ENCODE assay signal across 22 cellular contexts in genomic region chr11:75852406-75853017, GRCh38. TPM values are rescaled to one million over a fixed set of nuclear protein-coding genes. Genes with fewer than 3 reads are reported as not detected.
DNase-seq lines count a peak whose midpoint lies in the region; ATAC-seq, FAIRE-seq and TF ChIP-seq lines count a peak whose summit lies in the region.
"Had no signal": no experiment of that assay in that cellular context is flagged by ENCODE, and none has a peak within 500 bp of the region (broad histone marks: within the 10 kb centered on the region; RNA-seq: fewer than 3 reads in every experiment).

No MANE protein-coding gene starts in this region.

- no peak overlapping the region for H3K27ac Mint-ChIP-seq in progenitor cell of endocrine pancreas
- H3K27ac Mint-ChIP-seq: B cell; CD8-positive, alpha-beta T cell had no signal

- WGBS in GM23248 (ENCODE audit: low coverage in 1 of 2, low lambda C conversion rate in 2 of 2, missing lambda C conversion rate in 2 of 2), 2 experiments = 84 to 85% methylated on average over 5 of the region's 5 CpGs

- intact Hi-C loops in PC-3 (cut with micrococcal nuclease) (no loop called here), endothelial cell of umbilical vein (cut with micrococcal nuclease) (loop anchor here (5.0 kb wide), 1 partner anchor 40 kb away; no protein-coding TSS in a partner anchor)

- TF ChIP-seq CTCF in PC-3 (conservative IDR thresholded peaks at IDR 0.05; ENCODE audit: low read depth, low read length) (no peak), endothelial cell of umbilical vein (IDR thresholded peaks at IDR 0.05; ENCODE audit: extremely low read depth in 1 of 2, insufficient read depth in 1 of 2, low read depth in 1 of 2, low read length in 2 of 2) (no peak), progenitor cell of endocrine pancreas (IDR thresholded peaks at IDR 0.05; ENCODE audit: unreplicated experiment) (no peak)

- BruUV-seq in PC-3 (replicated peaks; lab: Mats Ljungman, UMichigan) = TSS peak; percentile 20
- TSS peak; percentile 4 for BruUV-seq in endothelial cell of umbilical vein (replicated peaks; lab: Mats Ljungman, UMichigan)

- in situ Hi-C loops in GM23248 (cut with MboI) = no loop called here

- no peak overlapping the region for H2AFZ ChIP-seq in GM23248
- H2AFZ ChIP-seq in PC-3 (ENCODE audit: low read length) = no peak overlapping the region
- H2AFZ ChIP-seq in endothelial cell of umbilical vein (ENCODE audit: low read depth, low read length) = no peak overlapping the region

- H3K4me2 ChIP-seq in GM23248 (ENCODE audit: unreplicated experiment) = no peak overlapping the region
- H3K4me2 ChIP-seq in PC-3 (ENCODE audit: low read length) = no peak overlapping the region
- H3K4me2 ChIP-seq in endothelial cell of umbilical vein (ENCODE audit: insufficient read depth, low read length) = no peak overlapping the region

- no peaks in the 10 kb centered on the region for H3K27me3 Mint-ChIP-seq in progenitor cell of endocrine pancreas
- H3K27me3 Mint-ChIP-seq: B cell, IgD-negative memory B cell had no signal

- H3K4me3 Mint-ChIP-seq in progenitor cell of endocrine pancreas (ENCODE audit: low read depth) = no peak overlapping the region
- H3K4me3 Mint-ChIP-seq: B cell; CD8-positive, alpha-beta T cell; IgD-negative memory B cell had no signal

- H3K9ac ChIP-seq in GM23248 (no peak overlapping the region), PC-3 (ENCODE audit: low read length) (no peak overlapping the region), endothelial cell of umbilical vein (replicated peaks; ENCODE audit: extremely low read depth, insufficient read depth, low read length) (no peak overlapping the region), subcutaneous abdominal adipose tissue (ENCODE audit: low read length in 5 of 5) (no peak overlapping the region)

- no peak for ATAC-seq in PC-3
- ATAC-seq: CD8-positive, alpha-beta T cell had no signal

- CTCF ChIA-PET in PC-3 (lab: Charles Lee) = no interaction called here
- CTCF ChIA-PET in endothelial cell of umbilical vein (lab: Charles Lee) = interaction anchor here (0.6 to 4.5 kb wide), 6 partner anchors 15 to 355 kb away, joined by 3 to 21 read pairs (median 3); no protein-coding TSS in a partner anchor

- no peaks in the 10 kb centered on the region for H3K4me1 Mint-ChIP-seq in progenitor cell of endocrine pancreas (ENCODE audit: low read depth)

- TF ChIP-seq POLR2A in endothelial cell of umbilical vein (IDR thresholded peaks at IDR 0.05; ENCODE audit: low read depth, low read length) = no peak

- DNase-seq in GM23248 (peak; percentile 10), PC-3 (no peak), endothelial cell of umbilical vein (ENCODE audit: low read depth, low spot score) (no peak), globus pallidus (ENCODE audit: low spot score) (no peak), progenitor cell of endocrine pancreas (ENCODE audit: low spot score, unreplicated experiment) (no peak), SW480 (ENCODE audit: low spot score) (no peak)
- DNase-seq: Calu3; CD8-positive, alpha-beta T cell; DMS79 treated with DMSO at 0.1 percent for 48 hours; H7; NCI-H1092; NCI-H1417 treated with DMSO at 0.1 percent for 48 hours; NCI-H1694 treated with DMSO at 0.1 percent for 48 hours; NCI-H2081; NCI-H2227 treated with DMSO at 0.1 percent for 48 hours; NCI-H526 treated with DMSO at 0.1 percent for 48 hours; Peyer's patch; SHP77 treated with DMSO at 0.1 percent for 48 hours had no signal

- no peak for FAIRE-seq in endothelial cell of umbilical vein (lab: Jason Lieb, UNC)

- H3K4me1 ChIP-seq in GM23248 (ENCODE audit: insufficient read depth) (peaks cover 16% of the 10 kb centered on the region), PC-3 (ENCODE audit: insufficient read depth, low read length) (peaks cover 9% of the 10 kb centered on the region), endothelial cell of umbilical vein (ENCODE audit: control insufficient read depth, extremely low read depth, insufficient read depth, low read length) (peaks cover 22% of the 10 kb centered on the region), subcutaneous abdominal adipose tissue (ENCODE audit: control insufficient read depth in 5 of 5, insufficient read depth in 5 of 5, low read length in 5 of 5) (peaks cover 3 to 26% (median 26%) of the 10 kb centered on the region in 5 donors)

- peaks cover 19% of the 10 kb centered on the region for H3K36me3 Mint-ChIP-seq in progenitor cell of endocrine pancreas (ENCODE audit: insufficient read depth)

- peaks cover 22% of the 10 kb centered on the region for H3F3A ChIP-seq in GM23248 (ENCODE audit: insufficient read depth)
- H3F3A ChIP-seq in PC-3 (ENCODE audit: low read length, unreplicated experiment) = no peaks in the 10 kb centered on the region

- no peak overlapping the region for H3K27ac ChIP-seq in GM23248
- H3K27ac ChIP-seq in PC-3 (ENCODE audit: low read length) = no peak overlapping the region
- H3K27ac ChIP-seq in endothelial cell of umbilical vein (ENCODE audit: insufficient read depth, low read depth, low read length) = no peak overlapping the region
- H3K27ac ChIP-seq in subcutaneous abdominal adipose tissue (ENCODE audit: low read depth, low read length) = peak overlapping the region; percentile 86
- H3K27ac ChIP-seq: C4-2B, Peyer's patch had no signal

- H4K20me1 ChIP-seq in GM23248 (ENCODE audit: insufficient read depth) = no peaks in the 10 kb centered on the region
- no peaks in the 10 kb centered on the region for H4K20me1 ChIP-seq in PC-3 (ENCODE audit: low read length)
- no peaks in the 10 kb centered on the region for H4K20me1 ChIP-seq in endothelial cell of umbilical vein (replicated peaks; ENCODE audit: control insufficient read depth, extremely low read depth, insufficient read depth, low read length)

- H3K27me3 ChIP-seq in GM23248 (replicated peaks; ENCODE audit: insufficient read depth) (no peaks in the 10 kb centered on the region), PC-3 (ENCODE audit: low read length) (no peaks in the 10 kb centered on the region), endothelial cell of umbilical vein (ENCODE audit: control insufficient read depth in 2 of 2, insufficient read depth in 2 of 2, low read length in 2 of 2) (no peaks in the 10 kb centered on the region), subcutaneous abdominal adipose tissue (ENCODE audit: control insufficient read depth in 5 of 5, insufficient read depth in 4 of 5, low read length in 5 of 5) (no peaks in the 10 kb centered on the region)
- H3K27me3 ChIP-seq: Peyer's patch had no signal

- peaks cover 3% of the 10 kb centered on the region for H3K9me3 Mint-ChIP-seq in progenitor cell of endocrine pancreas (ENCODE audit: low read depth)
- H3K9me3 Mint-ChIP-seq: CD8-positive, alpha-beta T cell; IgD-negative memory B cell had no signal

- POLR2A ChIA-PET in PC-3 (lab: Charles Lee; ENCODE audit: unreplicated experiment) (no interaction called here), endothelial cell of umbilical vein (lab: Charles Lee) (no interaction called here)

- no peaks in the 10 kb centered on the region for H3K36me3 ChIP-seq in GM23248 (ENCODE audit: low read depth)
- no peaks in the 10 kb centered on the region for H3K36me3 ChIP-seq in PC-3 (ENCODE audit: low read depth, low read length)
- no peaks in the 10 kb centered on the region for H3K36me3 ChIP-seq in endothelial cell of umbilical vein (ENCODE audit: control insufficient read depth in 2 of 2, extremely low read depth in 1 of 2, insufficient read depth in 2 of 2, low read length in 2 of 2)
- peaks cover 2 to 14% (median 8%) of the 10 kb centered on the region in 5 donors for H3K36me3 ChIP-seq in subcutaneous abdominal adipose tissue (ENCODE audit: control insufficient read depth in 5 of 5, insufficient read depth in 5 of 5, low read length in 5 of 5)

- no peaks in the 10 kb centered on the region for H3K9me1 ChIP-seq in endothelial cell of umbilical vein (replicated peaks; ENCODE audit: control insufficient read depth, extremely low read depth, insufficient read depth, low read length)

- H3K4me3 ChIP-seq in GM23248 (no peak overlapping the region), PC-3 (ENCODE audit: low read length) (no peak overlapping the region), endothelial cell of umbilical vein (replicated peaks in 1 of 3; ENCODE audit: insufficient read depth in 1 of 3, low read depth in 1 of 3, low read length in 3 of 3) (no peak overlapping the region), subcutaneous abdominal adipose tissue (ENCODE audit: low read depth in 1 of 5, low read length in 5 of 5) (no peak overlapping the region)
- H3K4me3 ChIP-seq: Peyer's patch had no signal

- H3K9me2 ChIP-seq in GM23248 (ENCODE audit: insufficient read depth) (no peaks in the 10 kb centered on the region), PC-3 (replicated peaks; ENCODE audit: low read length) (no peaks in the 10 kb centered on the region)

- no peaks in the 10 kb centered on the region for H3K9me3 ChIP-seq in GM23248 (ENCODE audit: low read depth)
- H3K9me3 ChIP-seq in PC-3 (ENCODE audit: low read length) = no peaks in the 10 kb centered on the region
- H3K9me3 ChIP-seq in endothelial cell of umbilical vein (replicated peaks; ENCODE audit: control insufficient read depth, insufficient read depth, low read length) = no peaks in the 10 kb centered on the region
- no peaks in the 10 kb centered on the region for H3K9me3 ChIP-seq in subcutaneous abdominal adipose tissue (ENCODE audit: control insufficient read depth in 5 of 5, low read length in 5 of 5)
- H3K9me3 ChIP-seq: Peyer's patch had no signal

- dilution Hi-C loops in endothelial cell of umbilical vein (cut with MboI; ENCODE audit: extremely low pct_ligation_motif_present, low sequenced_read_pairs) = no loop called here

- H3K79me2 ChIP-seq in GM23248 (ENCODE audit: insufficient read depth) (peaks cover 65% of the 10 kb centered on the region), PC-3 (ENCODE audit: low read length) (0 out of 2 replicates have a peak, but pooled peaks cover 3% of the 10 kb centered on the region), endothelial cell of umbilical vein (ENCODE audit: control insufficient read depth, insufficient read depth, low read length) (peaks cover 84% of the 10 kb centered on the region)

TF ChIP-seq in endothelial cell of umbilical vein, 7 proteins besides CTCF, POLR2A, EP300 and RAD21 (continues in another document):
- no peak for TF ChIP-seq POLR2AphosphoS5 (IDR thresholded peaks at IDR 0.05; ENCODE audit: insufficient read depth, low read depth, low read length)

RNA-seq across cellular contexts. Expression of gene UVRAG, which starts 37.5 kb away (rescaled TPM):
- total RNA-seq in GM23248 (2014; rRNA removed; shearing (Covaris generic)) = 9.9 and 46.3 TPM in 2 replicates
- polyA plus RNA-seq in GM23248 (2016; fragmentation: Nextera tagmentation; extraction: Ambion mirVana) = 11.0 TPM in 2 replicates
- total RNA-seq in PC-3 (2014; rRNA removed) = 13.0 and 14.9 TPM in 2 replicates
- 65.6 and 67.3 TPM in 2 replicates for total RNA-seq in endothelial cell of umbilical vein
- polyA plus RNA-seq in endothelial cell of umbilical vein = 20.2 and 21.2 TPM in 2 replicates
- polyA plus RNA-seq in endothelial cell of umbilical vein (2011; cell fraction: cytosol; rRNA removed) = 25.9 and 27.7 TPM in 2 replicates
- 62.4 and 62.6 TPM in 2 replicates for polyA plus RNA-seq in endothelial cell of umbilical vein (2011; cell fraction: nucleus; rRNA removed)
- polyA plus RNA-seq in endothelial cell of umbilical vein (2012) = 27.3 and 29.8 TPM in 2 replicates
- polyA minus RNA-seq in endothelial cell of umbilical vein = 74.3 and 77.7 TPM in 2 replicates
- 12.7 TPM for polyA minus RNA-seq in endothelial cell of umbilical vein (2011; cell fraction: cytosol; rRNA and poly(A)+ RNA removed)
- 220 and 322 TPM in 2 replicates for polyA minus RNA-seq in endothelial cell of umbilical vein (2011; cell fraction: nucleus; rRNA and poly(A)+ RNA removed)
- total RNA-seq in progenitor cell of endocrine pancreas = 25.7 and 29.7 TPM in 2 replicates
